ENCODE assay signal across 1 cellular context in genomic region chr12:3158851-3159465, GRCh38.
TF ChIP-seq lines count a peak whose summit lies in the region.

No MANE protein-coding gene starts in this region.

TF ChIP-seq in H1, 55 proteins besides CTCF, POLR2A, EP300 and RAD21 (continued from another document):
- TF ChIP-seq KDM5A (IDR thresholded peaks at IDR 0.05; ENCODE audit: low read length) (no peak), POLR2AphosphoS5 (IDR thresholded peaks at IDR 0.05; ENCODE audit: low read depth, low read length) (no peak), CBX8 (IDR thresholded peaks at IDR 0.05; ENCODE audit: borderline replicate concordance, low read depth, low read length) (no peak), SIRT6 (IDR thresholded peaks at IDR 0.05; ENCODE audit: low read length) (no peak), BACH1 (IDR thresholded peaks at IDR 0.05; ENCODE audit: low read length) (no peak), CHD2 (IDR thresholded peaks at IDR 0.05; ENCODE audit: low read length) (no peak), USF2 (IDR thresholded peaks at IDR 0.05; ENCODE audit: low read length) (no peak)
